Comparison of ENCODE assay signal across 7 cellular contexts in genomic region chr22:32165692-32166091, GRCh38. TPM values are rescaled to one million over a fixed set of nuclear protein-coding genes. Genes with fewer than 3 reads are reported as not detected.
"Had no signal": no experiment of that assay in that cellular context is flagged by ENCODE, and none has a peak within 500 bp of the region (broad histone marks: within the 10 kb centered on the region; RNA-seq: fewer than 3 reads in every experiment).

No MANE protein-coding gene starts in this region.

- H3K4me3 ChIP-seq: GM23338, K562 had no signal

- H2AFZ ChIP-seq: GM23338 had no signal

- H3K4me3 Mint-ChIP-seq: GM23338, H9 had no signal

- H3K4me2 ChIP-seq: GM23338 had no signal

- DNase-seq: H9, HCEC 1CT, IMR-90 had no signal

- H3K27ac Mint-ChIP-seq: GM23338, H9 had no signal

- H3K9me3 Mint-ChIP-seq: GM23338, H9 had no signal

- H3K4me1 Mint-ChIP-seq: H9 had no signal

- ATAC-seq: GM23338, K562 had no signal

RNA-seq across cellular contexts. Expression of gene C22orf42, which starts 6.6 kb away (rescaled TPM):
- total RNA-seq: H1, H9, HT-29, IMR-90, K562 had no signal
- polyA plus RNA-seq: IMR-90, K562 had no signal

RNA-seq across cellular contexts. Expression of gene RFPL2, which starts 39.2 kb away (rescaled TPM):
- total RNA-seq: GM23338, H9, HT-29, IMR-90, K562 had no signal
- polyA plus RNA-seq: IMR-90, K562 had no signal
